1 cellular context compared by ENCODE assay signal in genomic region chr11:12695878-12696277, GRCh38.
TF ChIP-seq lines count a peak whose summit lies in the region.

No MANE protein-coding gene starts in this region.

TF ChIP-seq in HepG2, 621 proteins besides CTCF, POLR2A, EP300 and RAD21:
- TF ChIP-seq NR2C2 (CRISPR knock-in tag; IDR thresholded peaks at IDR 0.05; ENCODE audit: borderline replicate concordance) (0 out of 2 replicates have a peak, but pooled peaks have one; percentile 18), RXRA (CRISPR knock-in tag; IDR thresholded peaks at IDR 0.05) (no peak)
